ENCODE assay signal across 26 cellular contexts in genomic region chr20:55264825-55265224, GRCh38.
"Had no signal": no experiment of that assay in that cellular context is flagged by ENCODE, and none has a peak within 500 bp of the region (broad histone marks: within the 10 kb centered on the region; RNA-seq: fewer than 3 reads in every experiment).

No MANE protein-coding gene starts in this region.

- H3K4me1 Mint-ChIP-seq: activated B cell treated with CpG ODN at 0.5 μM for 24 hours; activated CD4-positive, alpha-beta T cell treated with anti-CD3 and anti-CD28 coated beads, Interleukin-2, amount 10 ng/mL, durations not matched to agents 24 days and 14 days; activated CD8-positive, alpha-beta memory T cell treated with anti-CD3 and anti-CD28 coated beads, Interleukin-2, amount 10 ng/mL, durations not matched to agents 7 days and 5 days; activated naive CD8-positive, alpha-beta T cell treated with anti-CD3 and anti-CD28 coated beads, Interleukin-2, amount 10 ng/mL, durations not matched to agents 7 days and 5 days; activated T-helper 17 cell treated with anti-CD3 and anti-CD28 coated beads, Interleukin-2, amount 50 U/mL, for 72 hours; T-cell had no signal

- H3K27ac Mint-ChIP-seq: activated B cell treated with CpG ODN at 0.5 μM for 24 hours; activated CD4-positive, alpha-beta T cell treated with anti-CD3 and anti-CD28 coated beads, Interleukin-2, amount 10 ng/mL, durations not matched to agents 24 days and 14 days; activated CD8-positive, alpha-beta memory T cell treated with anti-CD3 and anti-CD28 coated beads, Interleukin-2, amount 10 ng/mL, durations not matched to agents 7 days and 5 days; activated naive CD8-positive, alpha-beta T cell treated with anti-CD3 and anti-CD28 coated beads, Interleukin-2, amount 10 ng/mL, durations not matched to agents 7 days and 5 days; activated T-helper 17 cell treated with anti-CD3 and anti-CD28 coated beads, Interleukin-2, amount 50 U/mL, for 72 hours; T-cell had no signal

- H3K36me3 Mint-ChIP-seq: activated CD8-positive, alpha-beta memory T cell treated with anti-CD3 and anti-CD28 coated beads, Interleukin-2, amount 10 ng/mL, durations not matched to agents 7 days and 5 days; activated naive CD8-positive, alpha-beta T cell treated with anti-CD3 and anti-CD28 coated beads, Interleukin-2, amount 10 ng/mL, durations not matched to agents 7 days and 5 days; T-cell had no signal

- ATAC-seq: activated CD8-positive, alpha-beta memory T cell treated with anti-CD3 and anti-CD28 coated beads, Interleukin-2, amount 10 ng/mL, durations not matched to agents 7 days and 5 days; activated T-cell treated with anti-CD3 and anti-CD28 coated beads, Interleukin-2, amount 50 U/mL, for 4 hours; activated T-helper 17 cell treated with anti-CD3 and anti-CD28 coated beads, Interleukin-2, amount 50 U/mL, for 72 hours; Right ventricle myocardium inferior; T-cell had no signal

- H3K4me3 Mint-ChIP-seq: activated B cell treated with CpG ODN at 0.5 μM for 24 hours; activated CD4-positive, alpha-beta T cell treated with anti-CD3 and anti-CD28 coated beads, Interleukin-2, amount 10 ng/mL, durations not matched to agents 24 days and 14 days; activated CD8-positive, alpha-beta memory T cell treated with anti-CD3 and anti-CD28 coated beads, Interleukin-2, amount 10 ng/mL, durations not matched to agents 7 days and 5 days; activated naive CD8-positive, alpha-beta T cell treated with anti-CD3 and anti-CD28 coated beads, Interleukin-2, amount 10 ng/mL, durations not matched to agents 7 days and 5 days; activated T-cell treated with anti-CD3 and anti-CD28 coated beads, Interleukin-2, amount 50 U/mL, for 4 hours; activated T-helper 17 cell treated with anti-CD3 and anti-CD28 coated beads, Interleukin-2, amount 50 U/mL, for 72 hours; T-cell had no signal

- DNase-seq: activated B cell treated with CpG ODN at 0.5 μM for 24 hours; activated CD4-positive, alpha-beta T cell treated with anti-CD3 and anti-CD28 coated beads for 1 hour; activated CD4-positive, alpha-beta T cell treated with anti-CD3 and anti-CD28 coated beads, Interleukin-2, amount 10 ng/mL, durations not matched to agents 24 days and 14 days; activated CD4-positive, alpha-beta T cell treated with anti-CD3 and anti-CD28 coated beads, Interleukin-2, amount 50 U/mL, for 48 hours; activated CD8-positive, alpha-beta memory T cell treated with anti-CD3 and anti-CD28 coated beads, Interleukin-2, amount 10 ng/mL, durations not matched to agents 7 days and 5 days; activated gamma-delta T cell treated with Interleukin-2 at 50 U/mL for 16 hours; activated naive CD4-positive, alpha-beta T cell treated with anti-CD3 and anti-CD28 coated beads, Interleukin-2, amount 50 U/mL, for 16 hours; activated naive CD8-positive, alpha-beta T cell treated with anti-CD3 and anti-CD28 coated beads, Interleukin-2, amount 10 ng/mL, durations not matched to agents 7 days and 5 days; activated T-cell treated with anti-CD3 and anti-CD28 coated beads, Interleukin-2, amount 50 U/mL, for 4 hours; adrenal gland; anterior cingulate cortex; cerebellar nuclear complex; NCI-H1092; NCI-H1436; NCI-H187 treated with DMSO at 0.1 percent for 48 hours; NCI-H2107; NCI-H2171 treated with DMSO at 0.1 percent for 48 hours; NCI-H226; NCI-H510A; NCI-H526 treated with DMSO at 0.1 percent for 48 hours; RPMI8226; T-cell; T-helper 2 cell; T1000 had no signal

- H3K27me3 Mint-ChIP-seq: activated B cell treated with CpG ODN at 0.5 μM for 24 hours; activated CD4-positive, alpha-beta T cell treated with anti-CD3 and anti-CD28 coated beads, Interleukin-2, amount 10 ng/mL, durations not matched to agents 24 days and 14 days; activated CD8-positive, alpha-beta memory T cell treated with anti-CD3 and anti-CD28 coated beads, Interleukin-2, amount 10 ng/mL, durations not matched to agents 7 days and 5 days; activated naive CD8-positive, alpha-beta T cell treated with anti-CD3 and anti-CD28 coated beads, Interleukin-2, amount 10 ng/mL, durations not matched to agents 7 days and 5 days; activated T-helper 17 cell treated with anti-CD3 and anti-CD28 coated beads, Interleukin-2, amount 50 U/mL, for 72 hours; T-cell had no signal
